8 cellular contexts compared by ENCODE assay signal in the genomic region with DNA sequence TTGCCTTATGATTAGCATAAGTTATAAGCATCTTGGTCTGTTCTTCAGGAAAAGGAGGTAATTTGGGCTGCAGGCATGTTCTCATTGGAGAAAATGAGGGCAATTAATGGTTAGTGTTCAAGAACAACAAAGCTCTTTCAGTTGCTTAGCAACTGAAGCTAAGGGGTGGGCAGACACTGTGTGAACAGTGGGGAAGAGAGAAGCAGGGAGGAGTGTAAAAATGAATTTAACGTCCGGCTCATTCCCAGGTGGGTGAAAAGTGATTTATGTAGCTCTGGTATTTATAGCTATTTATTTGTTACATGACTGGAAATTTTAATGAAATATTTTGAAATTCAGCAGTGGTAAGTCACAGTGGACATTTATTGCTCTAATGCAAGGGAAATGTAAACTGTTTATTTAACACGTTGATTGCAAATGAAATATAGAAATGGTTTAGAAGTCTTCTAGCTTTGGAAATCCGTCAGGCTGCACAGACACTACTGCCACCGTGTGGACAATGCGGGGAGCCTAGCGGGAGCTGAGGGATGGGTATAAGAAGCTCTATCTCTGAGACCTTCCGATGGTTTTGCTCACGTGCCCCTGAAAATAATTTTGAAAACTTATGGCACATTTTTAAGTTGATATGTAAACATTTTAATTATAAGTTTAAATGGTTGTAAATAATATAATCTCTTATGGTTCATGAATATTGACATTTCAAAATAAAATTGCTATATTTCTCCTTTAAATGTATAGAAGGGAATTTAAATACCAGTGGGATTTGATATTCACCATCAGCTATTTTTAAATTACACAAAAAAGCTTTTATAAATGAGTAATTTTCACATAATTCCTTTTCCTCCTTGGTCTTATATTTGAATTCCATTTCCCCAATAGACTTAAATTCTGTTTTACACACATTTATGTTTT. TPM values are rescaled to one million over a fixed set of nuclear protein-coding genes. Genes with fewer than 3 reads are reported as not detected.
DNase-seq lines count a peak whose midpoint lies in the region; ATAC-seq and TF ChIP-seq lines count a peak whose summit lies in the region.

No MANE protein-coding gene starts in this region.

- WGBS in adrenal gland, 4 donors: 1 to 5% (median 2%) methylated on average over 9 of the region's 9 CpGs

- H3K27me3 ChIP-seq in adrenal gland (no peaks in the 10 kb centered on the region), left ventricle myocardium inferior (ENCODE audit: low read depth) (peaks cover 9% of the 10 kb centered on the region)

- H3K36me3 ChIP-seq in adrenal gland (replicated peaks in 1 of 2): no peaks in the 10 kb centered on the region
- no peaks in the 10 kb centered on the region for H3K36me3 ChIP-seq in left ventricle myocardium inferior

- H3K4me1 ChIP-seq in adrenal gland (replicated peaks in 1 of 2): no peaks in the 10 kb centered on the region
- peaks cover 5% of the 10 kb centered on the region for H3K4me1 ChIP-seq in left ventricle myocardium inferior

- no peak overlapping the region for H3K27ac ChIP-seq in adrenal gland
- H3K27ac ChIP-seq in left ventricle myocardium inferior (replicated peaks): no peak overlapping the region

- TF ChIP-seq CTCF in adrenal gland (IDR thresholded peaks at IDR 0.05) (peak; percentile 49 to 96 (median 72)), left ventricle myocardium inferior (IDR thresholded peaks at IDR 0.05; ENCODE audit: borderline replicate concordance) (peak; percentile 97), retinal pigment epithelial cell (conservative IDR thresholded peaks at IDR 0.05; ENCODE audit: low read depth, low read length) (peak; percentile 100)

- TF ChIP-seq POLR2A in adrenal gland (IDR thresholded peaks at IDR 0.05): no peak

- H3K4me3 ChIP-seq in adrenal gland (no peak overlapping the region), left ventricle myocardium inferior (peak overlapping the region; percentile 37), retinal pigment epithelial cell (ENCODE audit: low read length) (no peak overlapping the region)

- ATAC-seq in HG02840 (IDR thresholded peaks at IDR 0.05; ENCODE audit: low FRiP score, unreplicated experiment): peak; percentile 80

- H3K9me3 ChIP-seq in adrenal gland (replicated peaks in 1 of 3) (no peaks in the 10 kb centered on the region), left ventricle myocardium inferior (replicated peaks) (peaks cover 3% of the 10 kb centered on the region)

- peak; percentile 23 for DNase-seq in NK-92 treated with Interleukin-12 subunit alpha and Interleukin-12 subunit beta, amount 100 ng/mL, for 24 hours (lab: John Stamatoyannopoulos, UW)
- DNase-seq in NK-92 (lab: John Stamatoyannopoulos, UW; ENCODE audit: unreplicated experiment): no peak
- DNase-seq in NCI-H1417 treated with DMSO at 0.1 percent for 48 hours (lab: John Stamatoyannopoulos, UW): peak; percentile 94
- peak; percentile 44 to 65 for DNase-seq in SW 1271 (lab: John Stamatoyannopoulos, UW)
- peak; percentile 53 to 86 (median 71) for DNase-seq in adrenal gland
- peak; percentile 59 for DNase-seq in left ventricle myocardium inferior
- peak; percentile 15 for DNase-seq in retinal pigment epithelial cell (ENCODE audit: low read depth)

- intact Hi-C loops in adrenal gland (cut with DNase I): loop anchor here in 1 of 2 donors (5.0 kb wide), 1 partner anchor 384 kb away; no protein-coding TSS in a partner anchor
- intact Hi-C loops in left ventricle myocardium inferior (cut with micrococcal nuclease): loop anchor here (5.0 kb wide), 1 partner anchor 389 kb away; no protein-coding TSS in a partner anchor

RNA-seq across cellular contexts. Expression of a gene that starts 54.5 kb away (rescaled TPM):
- total RNA-seq in adrenal gland: under 1 TPM in 6 of 8 donors, not detected in 2; 0.11 to 0.43 (median 0.30) TPM
- under 1 TPM in 2 of 3 donors, not detected in 1; 0.07 to 0.20 TPM for polyA plus RNA-seq in adrenal gland
- total RNA-seq in left ventricle myocardium inferior: 0.27 TPM
